ENCODE assay signal across 15 cellular contexts in genomic region chr10:50610364-50610763, GRCh38. TPM values are rescaled to one million over a fixed set of nuclear protein-coding genes. Genes with fewer than 3 reads are reported as not detected.
A peak's percentile ranks its signal among the peaks of the same experiment; 100 is the strongest.
DNase-seq lines count a peak whose midpoint lies in the region; ATAC-seq and TF ChIP-seq lines count a peak whose summit lies in the region.
"Had no signal": no experiment of that assay in that cellular context is flagged by ENCODE, and none has a peak within 500 bp of the region (broad histone marks: within the 10 kb centered on the region; RNA-seq: fewer than 3 reads in every experiment).

No MANE protein-coding gene starts in this region.

- peak; percentile 48 for DNase-seq in astrocyte of the hippocampus (ENCODE audit: low read depth, low spot score)
- DNase-seq in effector memory CD8-positive, alpha-beta T cell, result no peak
- peak; percentile 66 for DNase-seq in medulla oblongata (ENCODE audit: extremely low spot score)
- DNase-seq in stomach, result peak; percentile 85
- no peak for DNase-seq in mucosa of gallbladder (ENCODE audit: low spot score)
- DNase-seq in epidermal melanocyte (ENCODE audit: insufficient read length, low spot score), result no peak
- DNase-seq: CD8-positive, alpha-beta memory T cell; GM23248; NCI-H1436 treated with DMSO at 0.1 percent for 48 hours; NCI-H2081 treated with DMSO at 0.1 percent for 48 hours; NCI-H226; NCI-H526; NK-92 treated with Interleukin-12 subunit alpha and Interleukin-12 subunit beta, amount 100 ng/mL, for 24 hours had no signal

- peaks cover 43 to 89% (median 60%) of the 10 kb centered on the region in 4 donors for H3K4me1 ChIP-seq in stomach

- H3K36me3 Mint-ChIP-seq in effector memory CD8-positive, alpha-beta T cell (ENCODE audit: insufficient read depth), result peaks cover 7% of the 10 kb centered on the region

- no peaks in the 10 kb centered on the region for H3K9me3 ChIP-seq in stomach

- no peak overlapping the region for H3K4me3 Mint-ChIP-seq in effector memory CD8-positive, alpha-beta T cell

- ATAC-seq in effector memory CD8-positive, alpha-beta T cell (replicated peaks), result no peak
- no peak for ATAC-seq in GM18502 (IDR thresholded peaks at IDR 0.05; ENCODE audit: poor library complexity, unreplicated experiment)
- ATAC-seq: HCT116 had no signal

- no peaks in the 10 kb centered on the region for H3K27me3 ChIP-seq in stomach

- no peak for TF ChIP-seq CTCF in stomach (IDR thresholded peaks at IDR 0.05)

- peaks cover 47 to 67% of the 10 kb centered on the region in 2 donors for H3K4me1 Mint-ChIP-seq in effector memory CD8-positive, alpha-beta T cell (ENCODE audit: low read depth in 2 of 2)

- intact Hi-C loops in stomach (cut with DNase I; ENCODE audit: low total_unique reads), result loop anchor here (10.0 kb wide), 1 partner anchor 56 kb away; no protein-coding TSS in a partner anchor

- H3K9me3 Mint-ChIP-seq in effector memory CD8-positive, alpha-beta T cell, result no peaks in the 10 kb centered on the region
- H3K9me3 Mint-ChIP-seq: CD8-positive, alpha-beta memory T cell had no signal

- H3K27ac Mint-ChIP-seq in effector memory CD8-positive, alpha-beta T cell, result peak overlapping the region; percentile 46 to 67

- WGBS in stomach, 5 donors, result 27 to 61% (median 42%) methylated on average over 4 of the region's 4 CpGs

- no peak for TF ChIP-seq EP300 in stomach (IDR thresholded peaks at IDR 0.05)

- H3K27me3 Mint-ChIP-seq in effector memory CD8-positive, alpha-beta T cell, result no peaks in the 10 kb centered on the region
- H3K27me3 Mint-ChIP-seq: CD8-positive, alpha-beta memory T cell had no signal

- H3K4me3 ChIP-seq in stomach, result no peak overlapping the region
- H3K4me3 ChIP-seq: GM23248 had no signal

- TF ChIP-seq POLR2A in stomach (IDR thresholded peaks at IDR 0.05), result no peak

- H3K27ac ChIP-seq in stomach, result peak overlapping the region in 3 of 5 donors; percentile 20 to 52 (median 36)
- H3K27ac ChIP-seq: GM23248 had no signal

- no peaks in the 10 kb centered on the region for H3K36me3 ChIP-seq in stomach

RNA-seq across cellular contexts. Expression of gene SGMS1, which starts 13.4 kb away (rescaled TPM):
- total RNA-seq in stomach (100 to 1,000 TPM in 2 of 5 donors, 10 to 100 TPM in 3; 24.6 to 229 (median 75.5) TPM), mucosa of gallbladder (36.9 TPM)
- 1 to 10 TPM; 6.2 to 7.8 (median 7.0) TPM for polyA plus RNA-seq in stomach

Comparison
In these comparisons a context has a peak if more than half of its experiments do, and no peak if none do; other contexts are left out.
1. DNase-seq: peak in astrocyte of the hippocampus (single experiment), medulla oblongata (single experiment) and stomach (single experiment); none in effector memory CD8-positive, alpha-beta T cell (0 of 3), mucosa of gallbladder (single experiment) and epidermal melanocyte (single experiment).